ENCODE assay signal across 8 cellular contexts in the genomic region with DNA sequence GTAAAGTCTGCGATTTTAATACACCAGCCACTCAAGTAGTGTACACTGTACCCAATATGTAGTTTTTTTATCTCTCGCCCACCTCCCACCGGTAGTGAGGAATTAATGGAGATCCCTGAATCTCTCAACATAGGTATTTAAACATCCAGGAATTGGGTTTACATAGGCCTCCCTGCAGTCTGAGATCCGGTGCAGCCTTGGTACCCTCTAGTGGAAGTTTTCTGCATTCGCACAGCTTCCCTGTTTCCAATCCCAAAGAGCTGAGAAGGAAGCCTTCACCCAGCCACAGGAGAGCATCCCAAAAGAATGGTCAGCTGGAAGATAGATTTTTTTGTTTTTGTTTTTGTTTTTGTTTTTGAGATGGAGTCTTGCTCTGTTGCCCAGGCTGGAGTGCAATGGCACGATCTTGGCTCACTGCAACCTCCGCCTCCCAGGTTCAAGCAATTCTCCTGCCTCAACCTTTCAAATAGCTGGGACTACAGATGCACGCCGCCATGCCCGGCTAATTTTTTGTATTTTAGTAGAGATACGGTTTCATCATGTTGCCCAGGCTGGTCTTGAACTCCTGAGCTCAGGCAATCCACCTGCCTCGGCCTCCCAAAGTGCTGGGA. TPM values are rescaled to one million over a fixed set of nuclear protein-coding genes. Genes with fewer than 3 reads are reported as not detected.
A peak's percentile ranks its signal among the peaks of the same experiment; 100 is the strongest.
DNase-seq lines count a peak whose midpoint lies in the region; ATAC-seq, FAIRE-seq and TF ChIP-seq lines count a peak whose summit lies in the region.
"Not testable (repeated sequence)": the region's sequence is repeated elsewhere in the genome, so short reads cannot be mapped to it uniquely, and the experiment has no call there.

No MANE protein-coding gene starts in this region.

- H3K27ac ChIP-seq in A549, result peak overlapping the region in 1 of 2 experiments; percentile 74; a peak in 1 of 6 replicates
- H3K27ac ChIP-seq in VCaP; osteoblast (ENCODE audit: low read depth, low read length): not testable (repeated sequence)

- H3K9me3 Mint-ChIP-seq in endothelial cell (ENCODE audit: unreplicated experiment), result not testable (repeated sequence)

- not testable (repeated sequence) for FAIRE-seq in A549 (lab: Jason Lieb, UNC)

- not testable (repeated sequence) for TF ChIP-seq EP300 in A549 (IDR thresholded peaks at IDR 0.05)

- not testable (repeated sequence) for H3K9me3 ChIP-seq in A549; osteoblast (ENCODE audit: low read depth, low read length)

- peak in 1 of 2 experiments; percentile 54 for DNase-seq in A549 (ENCODE audit: low read depth in 1 of 2, low spot score in 1 of 2)
- peak; percentile 58 for DNase-seq in ELR (ENCODE audit: low read depth)
- peak; percentile 31 for DNase-seq in LHCN-M2 (ENCODE audit: low read depth)
- peak; percentile 22 for DNase-seq in NCI-H82 treated with DMSO at 0.1 percent for 48 hours (lab: John Stamatoyannopoulos, UW; ENCODE audit: unreplicated experiment)
- not testable (repeated sequence) for DNase-seq in endothelial cell (ENCODE audit: low spot score)
- peak; percentile 5 for DNase-seq in inferior parietal cortex (ENCODE audit: extremely low spot score)
- DNase-seq in osteoblast (ENCODE audit: insufficient read length, low spot score, missing footprints), result peak; percentile 44

- peak; percentile 44 for TF ChIP-seq CTCF in A549 (IDR thresholded peaks at IDR 0.05)
- TF ChIP-seq CTCF in VCaP (conservative IDR thresholded peaks at IDR 0.05), result peak; percentile 67
- TF ChIP-seq CTCF in endothelial cell (IDR thresholded peaks at IDR 0.05; ENCODE audit: unreplicated experiment), result peak; percentile 25
- peak; percentile 49 for TF ChIP-seq CTCF in osteoblast (IDR thresholded peaks at IDR 0.05; ENCODE audit: extremely low read depth, low read depth, low read length)

- TF ChIP-seq POLR2A in A549 (IDR thresholded peaks at IDR 0.05; ENCODE audit: low read length), result not testable (repeated sequence)

- not testable (repeated sequence) for H3K36me3 Mint-ChIP-seq in endothelial cell (ENCODE audit: low read depth, unreplicated experiment)

- POLR2A ChIA-PET in A549 (lab: Yijun Ruan, JAX), result not testable (repeated sequence)

- not testable (repeated sequence) for H3K4me3 ChIP-seq in A549; osteoblast (ENCODE audit: insufficient read depth, low read length)

- not testable (repeated sequence) for H3K4me1 Mint-ChIP-seq in endothelial cell (ENCODE audit: unreplicated experiment)

- H3K27me3 ChIP-seq in osteoblast (ENCODE audit: insufficient read depth, low read length), result not testable (repeated sequence)

- H3K4me1 ChIP-seq in A549; osteoblast (ENCODE audit: insufficient read depth, low read length): not testable (repeated sequence)

- H3K79me2 ChIP-seq in osteoblast (ENCODE audit: insufficient read depth, low read length), result not testable (repeated sequence)

- not testable (repeated sequence) for H3K36me3 ChIP-seq in osteoblast (ENCODE audit: insufficient read depth, low read length)

- not testable (repeated sequence) for H3K27me3 Mint-ChIP-seq in endothelial cell (ENCODE audit: unreplicated experiment)

- not testable (repeated sequence) for H2AFZ ChIP-seq in osteoblast (ENCODE audit: low read length)

- H3K27ac Mint-ChIP-seq in endothelial cell (ENCODE audit: unreplicated experiment), result not testable (repeated sequence)

- not testable (repeated sequence) for H4K20me1 ChIP-seq in osteoblast (ENCODE audit: insufficient read depth, low read length)

- peak; percentile 84 to 85 for ATAC-seq in A549

- CTCF ChIA-PET in A549 (lab: Yijun Ruan, JAX), result interaction anchor here (0.7 kb wide), 1 partner anchor 10 kb away, joined by 3 read pairs; no protein-coding TSS in a partner anchor

- H3K4me3 Mint-ChIP-seq in endothelial cell (ENCODE audit: unreplicated experiment), result not testable (repeated sequence)

- peak; percentile 58 to 61 for TF ChIP-seq RAD21 in A549 (conservative IDR thresholded peaks at IDR 0.05 in 1 of 2, IDR thresholded peaks at IDR 0.05 in 1 of 2)

- WGBS in A549 (ENCODE audit: missing lambda C conversion rate), result 21% methylated on average over 7 of the region's 12 CpGs

- H3K4me2 ChIP-seq in A549; osteoblast (ENCODE audit: insufficient read depth, low read length): not testable (repeated sequence)

TF ChIP-seq in A549, 52 proteins besides CTCF, POLR2A, EP300 and RAD21:
- TF ChIP-seq SMC3 (IDR thresholded peaks at IDR 0.05), result peak; percentile 26; the same call in 2 of the 3 replicates

RNA-seq across cellular contexts. Expression of a gene that starts 8.6 kb away (rescaled TPM):
- polyA plus RNA-seq in A549 (2011; rRNA removed), result 129 and 134 TPM in 2 replicates
- polyA plus RNA-seq in A549 (2012; cell fraction: cytosol; rRNA removed), result 60.1 and 60.9 TPM in 2 replicates
- polyA plus RNA-seq in A549 (2012; cell fraction: nucleus; rRNA removed), result 26.9 and 47.3 TPM in 2 replicates
- polyA plus RNA-seq in A549 (2017; fragmentation: RNase III; extraction: RNeasy Plus Mini Kit Qiagen cat#74134 plus additional on column Dnase treatment), result 69.6 to 70.6 TPM (median 69.8 TPM) in 3 replicates
- polyA minus RNA-seq in A549 (2011; rRNA and poly(A)+ RNA removed), result 52.2 and 64.1 TPM in 2 replicates
- total RNA-seq in LHCN-M2 (2014; rRNA removed), result 34.4 and 40.3 TPM in 2 replicates
- 31.5 TPM for polyA plus RNA-seq in LHCN-M2 (2012)
- total RNA-seq in endothelial cell (ENCODE audit: unreplicated experiment), result 57.7 TPM
- total RNA-seq in osteoblast, result 40.4 and 40.9 TPM in 2 replicates

RNA-seq across cellular contexts. Expression of a gene that starts 55.4 kb away (rescaled TPM):
- polyA plus RNA-seq in A549 (2011; rRNA removed) (0.08 and 0.11 TPM in 2 replicates), A549 (2017; fragmentation: RNase III; extraction: RNeasy Plus Mini Kit Qiagen cat#74134 plus additional on column Dnase treatment) (0.04 to 0.08 TPM (median 0.05 TPM) in 3 replicates)
- 0.01 and 0.03 TPM in 2 replicates for polyA plus RNA-seq in A549 (2012; cell fraction: cytosol; rRNA removed)
- 0.10 and 0.13 TPM in 2 replicates for polyA plus RNA-seq in A549 (2012; cell fraction: nucleus; rRNA removed)
- polyA minus RNA-seq in A549 (2011; rRNA and poly(A)+ RNA removed), result 0.08 and 0.10 TPM in 2 replicates
- total RNA-seq in LHCN-M2 (2014; rRNA removed) (under 0.01 TPM in 1 of 2 replicates, not detected in the other), endothelial cell (ENCODE audit: unreplicated experiment) (0.97 TPM), osteoblast (not detected in 2 replicates)
- not detected for polyA plus RNA-seq in LHCN-M2 (2012)
